34 cellular contexts compared by ENCODE assay signal in the genomic region with DNA sequence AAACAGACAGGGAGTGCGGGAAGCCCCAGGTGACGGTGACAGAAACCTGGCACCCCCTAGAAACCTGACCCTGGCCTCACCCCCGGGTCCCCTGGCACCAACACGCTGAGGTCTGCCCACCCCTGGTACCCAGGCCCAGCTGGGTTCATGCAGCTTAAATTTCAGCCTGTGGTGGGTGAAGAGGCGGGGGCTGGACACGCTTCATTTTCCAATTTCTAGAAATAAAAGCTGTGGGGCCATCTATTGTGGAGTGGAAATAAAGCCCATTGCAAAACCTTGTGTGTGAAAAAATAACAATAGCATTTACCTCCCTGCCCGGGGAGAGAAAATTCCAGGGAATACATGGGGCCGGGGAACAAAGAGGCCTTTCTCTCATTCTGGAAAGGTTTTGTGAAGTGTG. TPM values are rescaled to one million over a fixed set of nuclear protein-coding genes. Genes with fewer than 3 reads are reported as not detected.
"Had no signal": no experiment of that assay in that cellular context is flagged by ENCODE, and none has a peak within 500 bp of the region (broad histone marks: within the 10 kb centered on the region; RNA-seq: fewer than 3 reads in every experiment).

No MANE protein-coding gene starts in this region.

- H3K9me3 ChIP-seq: gastrocnemius medialis, left ventricle myocardium inferior, mucosa of descending colon, pancreas, prostate gland, sigmoid colon, thoracic aorta, vagina had no signal

- H3K4me3 ChIP-seq: gastrocnemius medialis, left ventricle myocardium inferior, lung, mucosa of descending colon, pancreas, prostate gland, sigmoid colon, thoracic aorta, vagina had no signal

- H3K4me1 ChIP-seq: prostate gland had no signal

- DNase-seq: activated B cell treated with CpG ODN at 0.5 μM for 24 hours; activated CD4-positive, alpha-beta T cell treated with anti-CD3 and anti-CD28 coated beads, Interleukin-2, amount 50 U/mL, for 1 hour; activated CD8-positive, alpha-beta T cell treated with anti-CD3 and anti-CD28 coated beads for 36 hours; activated naive CD8-positive, alpha-beta T cell treated with anti-CD3 and anti-CD28 coated beads, Interleukin-2, amount 50 U/mL, for 24 hours; activated T-cell treated with anti-CD3 and anti-CD28 coated beads, Interleukin-2, amount 50 U/mL, for 4 hours; amygdala; central memory CD4-positive, alpha-beta T cell; dermis blood vessel endothelial cell; effector memory CD4-positive, alpha-beta T cell; erythroblast; gastrocnemius medialis; glutamatergic neuron; islet precursor cell; left ventricle myocardium inferior; mucosa of descending colon; pancreas; retina; sigmoid colon; small intestine; stimulated activated CD4-positive, alpha-beta T cell treated with anti-CD3 and anti-CD28 coated beads, Interleukin-4, amount 100 ng/mL, for 24 hours; T-helper 2 cell had no signal

- H3K36me3 Mint-ChIP-seq: activated naive CD4-positive, alpha-beta T cell treated with anti-CD3 and anti-CD28 coated beads, Interleukin-2, amount 50 U/mL, for 24 hours; natural killer cell treated with Interleukin-12 subunit alpha and Interleukin-12 subunit beta and Interleukin-15 and Interleukin-18, amount 100 ng/mL, for 72 hours; stimulated activated effector memory CD8-positive, alpha-beta T cell treated with anti-CD3 and anti-CD28 coated beads, Interleukin-12 subunit alpha, Interleukin-12 subunit beta, amount 100 ng/mL, for 72 hours; type B pancreatic cell had no signal

- H3K4me1 Mint-ChIP-seq: activated B cell treated with CpG ODN at 0.5 μM for 24 hours; activated naive CD4-positive, alpha-beta T cell treated with anti-CD3 and anti-CD28 coated beads, Interleukin-2, amount 50 U/mL, for 24 hours; activated naive CD8-positive, alpha-beta T cell treated with anti-CD3 and anti-CD28 coated beads, Interleukin-2, amount 50 U/mL, for 24 hours; activated T-helper 17 cell treated with anti-CD3 and anti-CD28 coated beads, Interleukin-2, amount 50 U/mL, for 72 hours; stimulated activated effector memory CD8-positive, alpha-beta T cell treated with anti-CD3 and anti-CD28 coated beads, Interleukin-12 subunit alpha, Interleukin-12 subunit beta, amount 100 ng/mL, for 72 hours had no signal

- H3K27me3 Mint-ChIP-seq: type B pancreatic cell had no signal

- ATAC-seq: activated CD8-positive, alpha-beta T cell treated with anti-CD3 and anti-CD28 coated beads for 36 hours; activated naive CD8-positive, alpha-beta T cell treated with anti-CD3 and anti-CD28 coated beads, Interleukin-2, amount 50 U/mL, for 24 hours; activated T-cell treated with anti-CD3 and anti-CD28 coated beads, Interleukin-2, amount 50 U/mL, for 4 hours; activated T-helper 17 cell treated with anti-CD3 and anti-CD28 coated beads, Interleukin-2, amount 50 U/mL, for 72 hours; gastrocnemius medialis; mucosa of descending colon; natural killer cell treated with Interleukin-12 subunit alpha and Interleukin-12 subunit beta and Interleukin-15 and Interleukin-18, amount 100 ng/mL, for 72 hours; stimulated activated effector memory CD8-positive, alpha-beta T cell treated with anti-CD3 and anti-CD28 coated beads, Interleukin-12 subunit alpha, Interleukin-12 subunit beta, amount 100 ng/mL, for 72 hours had no signal

- H3K27me3 ChIP-seq: sigmoid colon, vagina had no signal

- H3K4me3 Mint-ChIP-seq: activated B cell treated with CpG ODN at 0.5 μM for 24 hours; activated CD8-positive, alpha-beta T cell treated with anti-CD3 and anti-CD28 coated beads for 36 hours; activated naive CD4-positive, alpha-beta T cell treated with anti-CD3 and anti-CD28 coated beads, Interleukin-2, amount 50 U/mL, for 24 hours; activated naive CD8-positive, alpha-beta T cell treated with anti-CD3 and anti-CD28 coated beads, Interleukin-2, amount 50 U/mL, for 24 hours; activated T-cell treated with anti-CD3 and anti-CD28 coated beads, Interleukin-2, amount 50 U/mL, for 4 hours; activated T-helper 17 cell treated with anti-CD3 and anti-CD28 coated beads, Interleukin-2, amount 50 U/mL, for 72 hours; natural killer cell treated with Interleukin-12 subunit alpha and Interleukin-12 subunit beta and Interleukin-15 and Interleukin-18, amount 100 ng/mL, for 72 hours; stimulated activated effector memory CD8-positive, alpha-beta T cell treated with anti-CD3 and anti-CD28 coated beads, Interleukin-12 subunit alpha, Interleukin-12 subunit beta, amount 100 ng/mL, for 72 hours; stimulated activated naive CD8-positive, alpha-beta T cell treated with anti-CD3 and anti-CD28 coated beads, Interleukin-15, Interleukin-2, amounts not matched to agents 100 ng/mL and 50 ng/mL, for 24 hours; type B pancreatic cell had no signal

- H3K27ac Mint-ChIP-seq: activated B cell treated with CpG ODN at 0.5 μM for 24 hours; activated CD8-positive, alpha-beta T cell treated with anti-CD3 and anti-CD28 coated beads for 36 hours; activated naive CD4-positive, alpha-beta T cell treated with anti-CD3 and anti-CD28 coated beads, Interleukin-2, amount 50 U/mL, for 24 hours; activated naive CD8-positive, alpha-beta T cell treated with anti-CD3 and anti-CD28 coated beads, Interleukin-2, amount 50 U/mL, for 24 hours; activated T-helper 17 cell treated with anti-CD3 and anti-CD28 coated beads, Interleukin-2, amount 50 U/mL, for 72 hours; natural killer cell treated with Interleukin-12 subunit alpha and Interleukin-12 subunit beta and Interleukin-15 and Interleukin-18, amount 100 ng/mL, for 72 hours; stimulated activated effector memory CD8-positive, alpha-beta T cell treated with anti-CD3 and anti-CD28 coated beads, Interleukin-12 subunit alpha, Interleukin-12 subunit beta, amount 100 ng/mL, for 72 hours; stimulated activated naive CD8-positive, alpha-beta T cell treated with anti-CD3 and anti-CD28 coated beads, Interleukin-15, Interleukin-2, amounts not matched to agents 100 ng/mL and 50 ng/mL, for 24 hours; type B pancreatic cell had no signal

- H3K36me3 ChIP-seq: gastrocnemius medialis, left ventricle myocardium inferior, pancreas, prostate gland, sigmoid colon, thoracic aorta, vagina had no signal

- H3K9me3 Mint-ChIP-seq: activated B cell treated with CpG ODN at 0.5 μM for 24 hours; activated CD8-positive, alpha-beta T cell treated with anti-CD3 and anti-CD28 coated beads for 36 hours; activated naive CD4-positive, alpha-beta T cell treated with anti-CD3 and anti-CD28 coated beads, Interleukin-2, amount 50 U/mL, for 24 hours; activated naive CD8-positive, alpha-beta T cell treated with anti-CD3 and anti-CD28 coated beads, Interleukin-2, amount 50 U/mL, for 24 hours; activated T-cell treated with anti-CD3 and anti-CD28 coated beads, Interleukin-2, amount 50 U/mL, for 4 hours; activated T-helper 17 cell treated with anti-CD3 and anti-CD28 coated beads, Interleukin-2, amount 50 U/mL, for 72 hours; natural killer cell treated with Interleukin-12 subunit alpha and Interleukin-12 subunit beta and Interleukin-15 and Interleukin-18, amount 100 ng/mL, for 72 hours; stimulated activated effector memory CD8-positive, alpha-beta T cell treated with anti-CD3 and anti-CD28 coated beads, Interleukin-12 subunit alpha, Interleukin-12 subunit beta, amount 100 ng/mL, for 72 hours; stimulated activated naive CD8-positive, alpha-beta T cell treated with anti-CD3 and anti-CD28 coated beads, Interleukin-15, Interleukin-2, amounts not matched to agents 100 ng/mL and 50 ng/mL, for 24 hours; type B pancreatic cell had no signal

- H3K27ac ChIP-seq: gastrocnemius medialis, left ventricle myocardium inferior, pancreas, prostate gland, thoracic aorta, vagina had no signal

RNA-seq across cellular contexts. Expression of a gene that starts 7.5 kb away (rescaled TPM):
- total RNA-seq: activated B cell treated with CpG ODN at 0.5 μM for 24 hours; activated CD8-positive, alpha-beta T cell treated with anti-CD3 and anti-CD28 coated beads for 36 hours; activated T-cell treated with anti-CD3 and anti-CD28 coated beads, Interleukin-2, amount 50 U/mL, for 4 hours; dermis blood vessel endothelial cell; gastrocnemius medialis; left ventricle myocardium inferior; lung; mesenteric fat pad; mucosa of descending colon; myocyte; natural killer cell treated with Interleukin-12 subunit alpha and Interleukin-12 subunit beta and Interleukin-15 and Interleukin-18, amount 100 ng/mL, for 72 hours; pancreas; prostate gland; sigmoid colon; subcutaneous adipose tissue; thoracic aorta; vagina had no signal

RNA-seq across cellular contexts. Expression of a gene that starts 26.6 kb away (rescaled TPM):
- total RNA-seq: activated B cell treated with CpG ODN at 0.5 μM for 24 hours; activated CD8-positive, alpha-beta T cell treated with anti-CD3 and anti-CD28 coated beads for 36 hours; dermis blood vessel endothelial cell; left ventricle myocardium inferior; mesenteric fat pad; myocyte; natural killer cell treated with Interleukin-12 subunit alpha and Interleukin-12 subunit beta and Interleukin-15 and Interleukin-18, amount 100 ng/mL, for 72 hours; subcutaneous adipose tissue; thoracic aorta had no signal
